Comparison of ENCODE assay signal across 8 cellular contexts in genomic region chr17:78359936-78360370, GRCh38. TPM values are rescaled to one million over a fixed set of nuclear protein-coding genes. Genes with fewer than 3 reads are reported as not detected.
DNase-seq lines count a peak whose midpoint lies in the region; ATAC-seq and TF ChIP-seq lines count a peak whose summit lies in the region.

SOCS3 (minus strand) TSS chr17:78360077; CDS start chr17:78359095, 982 bp downstream.

- peaks cover 0 to 7% of the 10 kb centered on the region in 2 donors for H3K27me3 ChIP-seq in duodenal mucosa (ENCODE audit: control insufficient read depth in 1 of 2, insufficient read depth in 2 of 2, low read length in 2 of 2)

- H3K4me3 ChIP-seq in duodenal mucosa (ENCODE audit: low read depth in 1 of 2, low read length in 2 of 2) (peak within 1 kb of the TSS; percentile 79 to 88), lower leg skin (ENCODE audit: low read depth, poor library complexity, severe bottlenecking) (peak within 1 kb of the TSS; percentile 53)

- peaks cover 13% of the 10 kb centered on the region for H3K27me3 Mint-ChIP-seq in activated CD8-positive, alpha-beta T cell treated with anti-CD3 and anti-CD28 coated beads for 36 hours

- CTCF ChIA-PET in activated CD8-positive, alpha-beta T cell treated with anti-CD3 and anti-CD28 coated beads for 36 hours (lab: Charles Lee) = interaction anchor here (1.0 to 6.6 kb wide), 12 partner anchors 10 to 63 kb away, joined by 3 to 99 read pairs (median 11); partner anchors contain the start of gene PGS1

- peaks cover 40% of the 10 kb centered on the region for H3K4me1 Mint-ChIP-seq in activated CD8-positive, alpha-beta T cell treated with anti-CD3 and anti-CD28 coated beads for 36 hours (ENCODE audit: low read depth)

- TF ChIP-seq CTCF in activated CD8-positive, alpha-beta T cell treated with anti-CD3 and anti-CD28 coated beads for 36 hours (IDR thresholded peaks at IDR 0.05) = no peak
- TF ChIP-seq CTCF in lower leg skin (IDR thresholded peaks at IDR 0.05) = no peak

- H3K9me3 ChIP-seq in duodenal mucosa (ENCODE audit: control insufficient read depth in 1 of 2, low read length in 2 of 2) = no peaks in the 10 kb centered on the region

- H3K4me1 ChIP-seq in duodenal mucosa (ENCODE audit: control insufficient read depth in 1 of 2, insufficient read depth in 2 of 2, low read length in 2 of 2) = peaks cover 31 to 42% of the 10 kb centered on the region in 2 donors

- H3K4me3 Mint-ChIP-seq in activated CD8-positive, alpha-beta T cell treated with anti-CD3 and anti-CD28 coated beads for 36 hours = peak within 1 kb of the TSS; percentile 87

- H3K36me3 ChIP-seq in duodenal mucosa (ENCODE audit: control insufficient read depth in 1 of 2, insufficient read depth in 2 of 2, low read length in 2 of 2) = peaks cover 5 to 8% of the 10 kb centered on the region in 2 donors

- peak within 1 kb of the TSS; percentile 84 for H3K27ac Mint-ChIP-seq in activated CD8-positive, alpha-beta T cell treated with anti-CD3 and anti-CD28 coated beads for 36 hours

- 0 to 1% methylated on average over 18 of the region's 66 CpGs for WGBS in lower leg skin, 2 donors

- peaks cover 28% of the 10 kb centered on the region for H3K36me3 Mint-ChIP-seq in activated CD8-positive, alpha-beta T cell treated with anti-CD3 and anti-CD28 coated beads for 36 hours (ENCODE audit: low read depth)

- ATAC-seq in GM18867 (IDR thresholded peaks at IDR 0.05; ENCODE audit: unreplicated experiment) = peak; percentile 36
- ATAC-seq in activated CD8-positive, alpha-beta T cell treated with anti-CD3 and anti-CD28 coated beads for 36 hours = peak; percentile 73

- no peaks in the 10 kb centered on the region for H3K9me3 Mint-ChIP-seq in activated CD8-positive, alpha-beta T cell treated with anti-CD3 and anti-CD28 coated beads for 36 hours

- peak within 1 kb of the TSS; percentile 88 for H3K27ac ChIP-seq in duodenal mucosa (ENCODE audit: low read depth, low read length)

- peak within 1 kb of the TSS; percentile 72 to 82 for H3K9ac ChIP-seq in duodenal mucosa (ENCODE audit: low read depth in 1 of 2, low read length in 2 of 2)

- intact Hi-C loops in activated CD8-positive, alpha-beta T cell treated with anti-CD3 and anti-CD28 coated beads for 36 hours (cut with micrococcal nuclease) = loop anchor here (5.0 kb wide), 1 partner anchor 62 kb away; no protein-coding TSS in a partner anchor
- intact Hi-C loops in lower leg skin (cut with DNase I; ENCODE audit: low total_unique reads) = loop anchor here (1.0 to 2.0 kb wide), 2 partner anchors 18 to 61 kb away; no protein-coding TSS in a partner anchor

- DNase-seq in 8988T (peak; percentile 87), HK-2 (ENCODE audit: unreplicated experiment) (peak; percentile 96), NCI-H82 (lab: John Stamatoyannopoulos, UW) (peak; percentile 80), lower leg skin (ENCODE audit: low spot score in 2 of 2) (peak; percentile 94 to 99)
- DNase-seq in activated CD8-positive, alpha-beta T cell treated with anti-CD3 and anti-CD28 coated beads for 36 hours = peak; percentile 98
- peak; percentile 96 for DNase-seq in stimulated activated CD4-positive, alpha-beta T cell treated with anti-CD3 and anti-CD28 coated beads, Interleukin-4, amount 100 ng/mL, for 24 hours

- peak in 1 of 2 donors; percentile 81 for TF ChIP-seq POLR2A in lower leg skin (IDR thresholded peaks at IDR 0.05)

- POLR2A ChIA-PET in activated CD8-positive, alpha-beta T cell treated with anti-CD3 and anti-CD28 coated beads for 36 hours (lab: Charles Lee) = interaction anchor here (0.6 to 3.9 kb wide), 11 partner anchors 8 to 694 kb away, joined by 3 to 19 read pairs (median 4); no protein-coding TSS in a partner anchor

RNA-seq across cellular contexts. Expression of gene SOCS3, which starts in this region (rescaled TPM):
- 10 to 100 TPM; 48.6 to 49.1 TPM for total RNA-seq in activated CD8-positive, alpha-beta T cell treated with anti-CD3 and anti-CD28 coated beads for 36 hours
- 10 to 100 TPM; 12.5 to 45.0 (median 13.0) TPM for total RNA-seq in lower leg skin

Comparison
In these comparisons a context has a peak if more than half of its experiments do, and no peak if none do; other contexts are left out.
1. Peak in every context shown above with its lines: DNase-seq, ATAC-seq, H3K4me3 ChIP-seq and H3K27ac ChIP-seq.